9 cellular contexts compared by ENCODE assay signal in genomic region chr19:35963514-35963913, GRCh38. TPM values are rescaled to one million over a fixed set of nuclear protein-coding genes. Genes with fewer than 3 reads are reported as not detected.
DNase-seq lines count a peak whose midpoint lies in the region; ATAC-seq, FAIRE-seq and TF ChIP-seq lines count a peak whose summit lies in the region.
"Had no signal": no experiment of that assay in that cellular context is flagged by ENCODE, and none has a peak within 500 bp of the region (broad histone marks: within the 10 kb centered on the region; RNA-seq: fewer than 3 reads in every experiment).

No MANE protein-coding gene starts in this region.

- in situ Hi-C loops in K562 (cut with MboI) = no loop called here

- H3K4me2 ChIP-seq in DND-41 (ENCODE audit: insufficient read depth, low read length) = no peak overlapping the region
- no peak overlapping the region for H3K4me2 ChIP-seq in K562 (ENCODE audit: insufficient read depth, low read length)

- no peak for TF ChIP-seq EP300 in K562 (IDR thresholded peaks at IDR 0.05; ENCODE audit: low read length)

- POLR2A ChIA-PET in K562 (lab: Yijun Ruan, JAX) = no interaction called here

- H3K27ac ChIP-seq in DND-41 (ENCODE audit: low read length) (no peak overlapping the region), K562 (ENCODE audit: extremely low read depth, low read depth, low read length) (no peak overlapping the region)
- H3K27ac ChIP-seq: ovary had no signal

- H3K4me3 ChIP-seq in DND-41 (ENCODE audit: low read depth in 1 of 2, low read length in 2 of 2) (no peak overlapping the region), NB4 (ENCODE audit: low read depth, low read length) (no peak overlapping the region), K562 (no peak overlapping the region)
- H3K4me3 ChIP-seq: ovary had no signal

- intact Hi-C loops in K562 (cut with micrococcal nuclease) = no loop called here

- no peaks in the 10 kb centered on the region for H3K27me3 ChIP-seq in DND-41 (ENCODE audit: insufficient read depth, low read length, poor library complexity)
- H3K27me3 ChIP-seq in K562 (ENCODE audit: control insufficient read depth in 2 of 2, insufficient read depth in 2 of 2, low read length in 2 of 2) = peaks cover 23 to 41% of the 10 kb centered on the region in 2 experiments; a peak in 3 of 5 replicates
- H3K27me3 ChIP-seq: ovary had no signal

- BruUV-seq in K562 (replicated peaks; lab: Mats Ljungman, UMichigan) = no TSS peak

- no peak for TF ChIP-seq POLR2A in NB4 (IDR thresholded peaks at IDR 0.05; ENCODE audit: extremely low read depth, insufficient read length)
- TF ChIP-seq POLR2A in K562 (conservative IDR thresholded peaks at IDR 0.05) = no peak

- H3K9ac ChIP-seq in DND-41 (ENCODE audit: low read depth, low read length) (no peak overlapping the region), K562 (ENCODE audit: insufficient read depth in 1 of 2, low read depth in 2 of 2, low read length in 2 of 2) (no peak overlapping the region)

- H3K79me2 ChIP-seq in DND-41 (ENCODE audit: insufficient read depth, low read length) (no peaks in the 10 kb centered on the region), K562 (ENCODE audit: control insufficient read depth, insufficient read depth, low read length) (no peaks in the 10 kb centered on the region)

- DNase-seq in DND-41 (peak; percentile 63), NB4 (ENCODE audit: low read depth) (peak; percentile 46), K562 (ENCODE audit: extremely low read depth in 1 of 4, low spot score in 3 of 4) (peak; percentile 47 to 57 (median 54)), midbrain (lab: John Stamatoyannopoulos, UW) (peak; percentile 3), SKM-1 (lab: John Stamatoyannopoulos, UW; ENCODE audit: unreplicated experiment) (no peak), GDM1 (lab: John Stamatoyannopoulos, UW) (no peak), NCI-H2081 (lab: John Stamatoyannopoulos, UW) (no peak)

- ATAC-seq in DND-41 (ENCODE audit: insufficient read depth, low read depth) (peak; percentile 71), K562 (peak; percentile 78), HG03457 (IDR thresholded peaks at IDR 0.05; ENCODE audit: unreplicated experiment) (no peak)

- no peaks in the 10 kb centered on the region; the same call in 1 of the 2 replicates for H4K20me1 ChIP-seq in DND-41 (ENCODE audit: insufficient read depth, low read length)
- no peaks in the 10 kb centered on the region for H4K20me1 ChIP-seq in K562 (replicated peaks; ENCODE audit: control insufficient read depth, insufficient read depth, low read length)

- peak; percentile 82 for FAIRE-seq in K562 (lab: Jason Lieb, UNC)

- no peak for TF ChIP-seq RAD21 in K562 (CRISPR knock-in tag; conservative IDR thresholded peaks at IDR 0.05 in 1 of 2, IDR thresholded peaks at IDR 0.05 in 1 of 2)

- H3K36me3 ChIP-seq in DND-41 (ENCODE audit: insufficient read depth, low read length) (no peaks in the 10 kb centered on the region), K562 (ENCODE audit: control insufficient read depth, insufficient read depth, low read length) (no peaks in the 10 kb centered on the region)
- H3K36me3 ChIP-seq: ovary had no signal

- H3K4me1 ChIP-seq in DND-41 (ENCODE audit: insufficient read depth, low read length) = no peaks in the 10 kb centered on the region
- H3K4me1 ChIP-seq in K562 (replicated peaks in 1 of 2; ENCODE audit: control insufficient read depth in 2 of 2, insufficient read depth in 2 of 2, low read length in 2 of 2) = peaks cover 0 to 14% of the 10 kb centered on the region in 2 experiments; a peak in 2 of 5 replicates

- 1% methylated on average over 9 of the region's 9 CpGs for WGBS in K562 (ENCODE audit: insufficient coverage, low coverage, missing lambda C conversion rate)

- no peaks in the 10 kb centered on the region for H3K9me1 ChIP-seq in K562 (ENCODE audit: control insufficient read depth, insufficient read depth, low read length)

- H2AFZ ChIP-seq in DND-41 (ENCODE audit: low read depth, low read length) = no peak overlapping the region
- no peak overlapping the region for H2AFZ ChIP-seq in K562 (ENCODE audit: low read depth, low read length)

- TF ChIP-seq CTCF in DND-41 (IDR thresholded peaks at IDR 0.05; ENCODE audit: borderline replicate concordance, extremely low read depth, low read length, poor library complexity, severe bottlenecking) (no peak), NB4 (IDR thresholded peaks at IDR 0.05; ENCODE audit: low read depth, low read length) (no peak), K562 (IDR thresholded peaks at IDR 0.05 in 2 of 3, conservative IDR thresholded peaks at IDR 0.05 in 1 of 3; ENCODE audit: insufficient read depth in 2 of 3, low read depth in 1 of 3, low read length in 3 of 3) (no peak)

- no peaks in the 10 kb centered on the region for H3K9me3 ChIP-seq in DND-41 (ENCODE audit: insufficient read depth, low read length, severe bottlenecking)
- no peaks in the 10 kb centered on the region for H3K9me3 ChIP-seq in K562 (replicated peaks; ENCODE audit: control insufficient read depth, insufficient read depth, low read depth, low read length)
- H3K9me3 ChIP-seq: ovary had no signal

- CTCF ChIA-PET in K562 (lab: Yijun Ruan, JAX; ENCODE audit: low intra/inter-chr PET ratio) = no interaction called here

RNA-seq across cellular contexts. Expression of gene LRFN3, which starts 27.3 kb away (rescaled TPM):
- 0.32 TPM in 1 of 2 replicates, not detected in the other for total RNA-seq in K562 (2011; cell fraction: chromatin; rRNA removed; ENCODE audit: low replicate concordance)
- 0.26 and 0.50 TPM in 2 replicates for total RNA-seq in K562 (2011; cell fraction: nucleolus; rRNA removed)
- total RNA-seq in K562 (2011; cell fraction: nucleoplasm; rRNA removed) = 0.15 and 0.23 TPM in 2 replicates
- total RNA-seq in K562 (2014; rRNA removed) (0.08 TPM in 1 of 2 replicates, not detected in the other), K562 (2014; rRNA removed; fragmentation: Illumina TruSeq; extraction: Trizol) (not detected in 2 replicates), K562 (2015; rRNA removed; fragmentation: Illumina TruSeq; extraction: Trizol) (not detected in 2 replicates), K562 (2021) (0.11 and 0.31 TPM in 2 replicates)
- polyA plus RNA-seq in K562 (2011; rRNA removed) (0.16 TPM in 1 of 2 replicates, not detected in the other), K562 (2014; fragmentation: Illumina TruSeq; extraction: Trizol) (0.03 and 0.19 TPM in 2 replicates), K562 (2014; fragmentation: Nextera tagmentation; extraction: Ambion mirVana) (not detected), K562 (2014; rRNA removed) (0.12 and 0.35 TPM in 2 replicates)
- 0.09 and 0.18 TPM in 2 replicates for polyA plus RNA-seq in K562 (2011; cell fraction: cytosol; rRNA removed)
- 0.17 and 0.20 TPM in 2 replicates for polyA plus RNA-seq in K562 (2011; cell fraction: nucleus; rRNA removed)
- polyA plus RNA-seq in K562 (2012) = 0.07 and 0.09 TPM in 2 replicates
- polyA minus RNA-seq in K562 (2011; rRNA and poly(A)+ RNA removed) = 0.04 and 0.06 TPM in 2 replicates
- polyA minus RNA-seq in K562 (2011; cell fraction: cytosol; rRNA and poly(A)+ RNA removed) = not detected in 2 replicates
- 0.22 and 0.54 TPM in 2 replicates for polyA minus RNA-seq in K562 (2011; cell fraction: nucleus; rRNA and poly(A)+ RNA removed)

RNA-seq across cellular contexts. Expression of gene SDHAF1, which starts 31.5 kb away (rescaled TPM):
- total RNA-seq in K562 (2011; cell fraction: chromatin; rRNA removed; ENCODE audit: low replicate concordance) = 6.0 and 23.0 TPM in 2 replicates
- total RNA-seq in K562 (2011; cell fraction: nucleolus; rRNA removed) = 33.8 and 36.0 TPM in 2 replicates
- 21.1 and 21.8 TPM in 2 replicates for total RNA-seq in K562 (2011; cell fraction: nucleoplasm; rRNA removed)
- total RNA-seq in K562 (2014; rRNA removed) (48.4 and 62.7 TPM in 2 replicates), K562 (2014; rRNA removed; fragmentation: Illumina TruSeq; extraction: Trizol) (14.8 and 15.3 TPM in 2 replicates), K562 (2015; rRNA removed; fragmentation: Illumina TruSeq; extraction: Trizol) (23.5 and 24.7 TPM in 2 replicates), K562 (2021) (32.3 and 37.3 TPM in 2 replicates)
- polyA plus RNA-seq in K562 (2011; rRNA removed) (18.8 and 19.4 TPM in 2 replicates), K562 (2014; fragmentation: Illumina TruSeq; extraction: Trizol) (13.7 and 24.9 TPM in 2 replicates), K562 (2014; fragmentation: Nextera tagmentation; extraction: Ambion mirVana) (1 to 10 TPM in 1 of 2 experiments, under 1 TPM in 1; 0.42 to 1.1 TPM), K562 (2014; rRNA removed) (55.7 and 56.6 TPM in 2 replicates)
- 34.5 and 61.0 TPM in 2 replicates for polyA plus RNA-seq in K562 (2011; cell fraction: cytosol; rRNA removed)
- polyA plus RNA-seq in K562 (2011; cell fraction: nucleus; rRNA removed) = 16.5 and 24.0 TPM in 2 replicates
- 23.1 and 26.8 TPM in 2 replicates for polyA plus RNA-seq in K562 (2012)
- 3.9 and 4.7 TPM in 2 replicates for polyA minus RNA-seq in K562 (2011; rRNA and poly(A)+ RNA removed)
- polyA minus RNA-seq in K562 (2011; cell fraction: cytosol; rRNA and poly(A)+ RNA removed) = 8.4 and 11.7 TPM in 2 replicates
- polyA minus RNA-seq in K562 (2011; cell fraction: nucleus; rRNA and poly(A)+ RNA removed) = 9.4 and 13.3 TPM in 2 replicates

RNA-seq across cellular contexts. Expression of gene SYNE4, which starts 45.1 kb away (rescaled TPM):
- 4.4 and 8.6 TPM in 2 replicates for total RNA-seq in K562 (2011; cell fraction: chromatin; rRNA removed; ENCODE audit: low replicate concordance)
- 4.0 and 4.7 TPM in 2 replicates for total RNA-seq in K562 (2011; cell fraction: nucleolus; rRNA removed)
- 4.6 and 5.8 TPM in 2 replicates for total RNA-seq in K562 (2011; cell fraction: nucleoplasm; rRNA removed)
- total RNA-seq in K562 (2014; rRNA removed) = 0.23 and 0.24 TPM in 2 replicates
- total RNA-seq in K562 (2014; rRNA removed; fragmentation: Illumina TruSeq; extraction: Trizol) = 0.22 TPM in 1 of 2 replicates, not detected in the other
- total RNA-seq in K562 (2015; rRNA removed; fragmentation: Illumina TruSeq; extraction: Trizol) = 0.26 and 0.29 TPM in 2 replicates
- total RNA-seq in K562 (2021) = 0.53 and 0.72 TPM in 2 replicates
- polyA plus RNA-seq in K562 (2011; rRNA removed) = 0.65 and 0.87 TPM in 2 replicates
- 0.28 and 0.64 TPM in 2 replicates for polyA plus RNA-seq in K562 (2011; cell fraction: cytosol; rRNA removed)
- polyA plus RNA-seq in K562 (2011; cell fraction: nucleus; rRNA removed) = 6.0 and 6.5 TPM in 2 replicates
- 0.53 and 2.1 TPM in 2 replicates for polyA plus RNA-seq in K562 (2012)
- polyA plus RNA-seq in K562 (2014; fragmentation: Illumina TruSeq; extraction: Trizol) = 0.28 and 0.37 TPM in 2 replicates
- polyA plus RNA-seq in K562 (2014; fragmentation: Nextera tagmentation; extraction: Ambion mirVana) = under 1 TPM; 0.03 to 0.21 TPM
- 0.48 and 1.1 TPM in 2 replicates for polyA plus RNA-seq in K562 (2014; rRNA removed)
- polyA minus RNA-seq in K562 (2011; rRNA and poly(A)+ RNA removed) = 0.07 TPM in 1 of 2 replicates, not detected in the other
- not detected in 2 replicates for polyA minus RNA-seq in K562 (2011; cell fraction: cytosol; rRNA and poly(A)+ RNA removed)
- 0.54 and 0.67 TPM in 2 replicates for polyA minus RNA-seq in K562 (2011; cell fraction: nucleus; rRNA and poly(A)+ RNA removed)

RNA-seq across cellular contexts. Expression of gene ALKBH6, which starts 50.5 kb away (rescaled TPM):
- total RNA-seq in K562 (2011; cell fraction: chromatin; rRNA removed; ENCODE audit: low replicate concordance) = 56.4 and 79.7 TPM in 2 replicates
- total RNA-seq in K562 (2011; cell fraction: nucleolus; rRNA removed) = 41.4 and 49.3 TPM in 2 replicates
- 60.1 and 64.5 TPM in 2 replicates for total RNA-seq in K562 (2011; cell fraction: nucleoplasm; rRNA removed)
- total RNA-seq in K562 (2014; rRNA removed) (38.2 and 47.3 TPM in 2 replicates), K562 (2014; rRNA removed; fragmentation: Illumina TruSeq; extraction: Trizol) (20.3 and 25.8 TPM in 2 replicates), K562 (2015; rRNA removed; fragmentation: Illumina TruSeq; extraction: Trizol) (17.7 and 22.7 TPM in 2 replicates), K562 (2021) (34.5 and 35.0 TPM in 2 replicates)
- polyA plus RNA-seq in K562 (2011; rRNA removed) (33.5 and 40.4 TPM in 2 replicates), K562 (2014; fragmentation: Illumina TruSeq; extraction: Trizol) (38.2 TPM in 2 replicates), K562 (2014; fragmentation: Nextera tagmentation; extraction: Ambion mirVana) (1 to 10 TPM in 1 of 2 experiments, under 1 TPM in 1; 0.67 to 2.3 TPM), K562 (2014; rRNA removed) (55.9 and 62.0 TPM in 2 replicates)
- polyA plus RNA-seq in K562 (2011; cell fraction: cytosol; rRNA removed) = 28.8 and 69.6 TPM in 2 replicates
- polyA plus RNA-seq in K562 (2011; cell fraction: nucleus; rRNA removed) = 121 and 132 TPM in 2 replicates
- polyA plus RNA-seq in K562 (2012) = 37.1 and 40.2 TPM in 2 replicates
- 10.9 and 11.2 TPM in 2 replicates for polyA minus RNA-seq in K562 (2011; rRNA and poly(A)+ RNA removed)
- 3.1 and 9.9 TPM in 2 replicates for polyA minus RNA-seq in K562 (2011; cell fraction: cytosol; rRNA and poly(A)+ RNA removed)
- polyA minus RNA-seq in K562 (2011; cell fraction: nucleus; rRNA and poly(A)+ RNA removed) = 14.5 and 18.5 TPM in 2 replicates

RNA-seq across cellular contexts. Expression of gene TYROBP, which starts 55.4 kb away (rescaled TPM):
- not detected in 2 replicates for total RNA-seq in K562 (2011; cell fraction: chromatin; rRNA removed; ENCODE audit: low replicate concordance)
- 0.83 TPM in 1 of 2 replicates, not detected in the other for total RNA-seq in K562 (2011; cell fraction: nucleolus; rRNA removed)
- 1.2 TPM in 1 of 2 replicates, not detected in the other for total RNA-seq in K562 (2011; cell fraction: nucleoplasm; rRNA removed)
- total RNA-seq in K562 (2014; rRNA removed) (0.86 and 2.0 TPM in 2 replicates), K562 (2014; rRNA removed; fragmentation: Illumina TruSeq; extraction: Trizol) (1.1 and 1.2 TPM in 2 replicates), K562 (2015; rRNA removed; fragmentation: Illumina TruSeq; extraction: Trizol) (8.2 and 9.8 TPM in 2 replicates), K562 (2021) (2.7 and 2.9 TPM in 2 replicates)
- polyA plus RNA-seq in K562 (2011; rRNA removed) (2.9 and 11.1 TPM in 2 replicates), K562 (2014; fragmentation: Illumina TruSeq; extraction: Trizol) (2.2 and 2.4 TPM in 2 replicates), K562 (2014; fragmentation: Nextera tagmentation; extraction: Ambion mirVana) (1 to 10 TPM in 1 of 2 experiments, under 1 TPM in 1; 0.72 to 1.6 TPM), K562 (2014; rRNA removed) (3.4 and 8.1 TPM in 2 replicates)
- 9.4 and 12.1 TPM in 2 replicates for polyA plus RNA-seq in K562 (2011; cell fraction: cytosol; rRNA removed)
- 1.6 and 7.6 TPM in 2 replicates for polyA plus RNA-seq in K562 (2011; cell fraction: nucleus; rRNA removed)
- 14.6 and 22.6 TPM in 2 replicates for polyA plus RNA-seq in K562 (2012)
- polyA minus RNA-seq in K562 (2011; rRNA and poly(A)+ RNA removed) = 0.87 and 2.1 TPM in 2 replicates
- 6.5 TPM in 1 of 2 replicates, not detected in the other for polyA minus RNA-seq in K562 (2011; cell fraction: cytosol; rRNA and poly(A)+ RNA removed)
- 1.6 TPM in 1 of 2 replicates, not detected in the other for polyA minus RNA-seq in K562 (2011; cell fraction: nucleus; rRNA and poly(A)+ RNA removed)

Comparison
In these comparisons a context has a peak if more than half of its experiments do, and no peak if none do; other contexts are left out.
1. DNase-seq: peak in DND-41 (single experiment), NB4 (single experiment), K562 (4 of 4) and midbrain (single experiment); none in SKM-1 (single experiment), GDM1 (single experiment) and NCI-H2081 (0 of 2).